In the genomic region with DNA sequence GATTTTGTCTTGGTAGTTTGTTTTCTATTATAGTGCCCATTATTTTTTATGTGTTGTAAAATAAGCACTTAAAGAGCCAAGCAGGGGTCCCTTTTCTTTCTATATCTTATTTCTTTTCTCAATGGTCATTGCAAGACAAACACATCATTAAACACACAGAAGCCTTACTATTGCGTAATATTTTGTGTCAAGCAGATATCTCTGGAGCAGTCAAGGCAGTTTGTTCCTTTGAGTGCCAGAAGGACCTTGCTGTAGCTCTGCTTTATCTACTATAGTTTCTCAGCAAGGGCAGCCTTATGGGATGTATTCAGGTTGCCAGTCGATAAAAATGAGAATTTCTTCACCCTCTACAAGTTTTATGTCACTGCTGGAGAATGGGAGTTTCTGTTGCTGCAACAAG, we compare ENCODE assay signal across 26 cellular contexts.
DNase-seq lines count a peak whose midpoint lies in the region; ATAC-seq, FAIRE-seq and TF ChIP-seq lines count a peak whose summit lies in the region.
"Had no signal": no experiment of that assay in that cellular context is flagged by ENCODE, and none has a peak within 500 bp of the region (broad histone marks: within the 10 kb centered on the region; RNA-seq: fewer than 3 reads in every experiment).

No MANE protein-coding gene starts in this region.

- H2BK5ac ChIP-seq in IMR-90 (ENCODE audit: low read depth, low read length, poor library complexity, severe bottlenecking) = no peak overlapping the region
- no peak overlapping the region for H2BK5ac ChIP-seq in H1 (ENCODE audit: low read depth, low read length)

- no peak overlapping the region for H3K56ac ChIP-seq in IMR-90 (ENCODE audit: extremely low read depth, insufficient read depth, low read length)
- no peak overlapping the region for H3K56ac ChIP-seq in H1 (replicated peaks; ENCODE audit: insufficient read length, low read depth, low read length)

- no peak overlapping the region for H3K14ac ChIP-seq in IMR-90 (replicated peaks; ENCODE audit: low read depth, low read length)
- no peak overlapping the region for H3K14ac ChIP-seq in H1 (ENCODE audit: insufficient read length)

- H3K4ac ChIP-seq in IMR-90 (ENCODE audit: low read depth, low read length) (no peak overlapping the region), H1 (replicated peaks; ENCODE audit: insufficient read length, low read depth, low read length) (no peak overlapping the region)

- H4K20me1 ChIP-seq in IMR-90 (ENCODE audit: insufficient read depth, low read length) (no peaks in the 10 kb centered on the region), H1 (replicated peaks in 1 of 2; ENCODE audit: control insufficient read depth in 1 of 2, insufficient read depth in 2 of 2, low read length in 2 of 2) (no peaks in the 10 kb centered on the region)

- CTCF ChIA-PET in IMR-90 (lab: Yijun Ruan, JAX) (no interaction called here), H1 (lab: Charles Lee; ENCODE audit: partially characterized antibody) (interaction anchor here (1.2 kb wide), 1 partner anchor 38 kb away, joined by 3 read pairs; no protein-coding TSS in a partner anchor)

- no peak overlapping the region for H4K8ac ChIP-seq in IMR-90 (ENCODE audit: low read depth in 2 of 2, low read length in 2 of 2)
- H4K8ac ChIP-seq in H1 (ENCODE audit: extremely low read depth, insufficient read depth, low read length) = no peak overlapping the region

- TF ChIP-seq EP300 in H1 (IDR thresholded peaks at IDR 0.05; ENCODE audit: borderline replicate concordance in 1 of 2, low read depth in 2 of 2, low read length in 2 of 2) (no peak), stomach (IDR thresholded peaks at IDR 0.05) (no peak)

- TF ChIP-seq RAD21 in IMR-90 (IDR thresholded peaks at IDR 0.05; ENCODE audit: low read length) = no peak
- TF ChIP-seq RAD21 in H1 (IDR thresholded peaks at IDR 0.05 in 1 of 2, conservative IDR thresholded peaks at IDR 0.05 in 1 of 2; ENCODE audit: low read depth in 2 of 2, low read length in 2 of 2) = no peak

- H4K91ac ChIP-seq in IMR-90 (ENCODE audit: insufficient read depth, low read depth, low read length) = no peak overlapping the region
- no peak overlapping the region for H4K91ac ChIP-seq in H1 (replicated peaks; ENCODE audit: insufficient read length, low read length)

- DNase-seq in SIG-M5 treated with dmso at 0.1 percent for 504 hours (lab: John Stamatoyannopoulos, UW; ENCODE audit: unreplicated experiment) (peak; percentile 28), SIG-M5 (lab: John Stamatoyannopoulos, UW) (no peak), IMR-90 (no peak), NOMO-1 treated with DMSO at 0.1 percent for 48 hours (lab: John Stamatoyannopoulos, UW; ENCODE audit: unreplicated experiment) (peak; percentile 36), H1 (ENCODE audit: low read depth in 1 of 2, low spot score in 2 of 2) (no peak), stomach (no peak), C1 segment of cervical spinal cord (lab: John Stamatoyannopoulos, UW) (no peak)
- DNase-seq: CD4-positive, CD25-positive, alpha-beta regulatory T cell; DMS153; DND-41; H7; KG1; MG63; NCI-H1092; NCI-H1417 treated with DMSO at 0.1 percent for 48 hours; NCI-H1694 treated with DMSO at 0.1 percent for 48 hours; NCI-H2081; NCI-H2171 treated with DMSO at 0.1 percent for 48 hours; NCI-H345; NCI-H524; NCI-H774; NK-92 treated with Interleukin-12 subunit alpha and Interleukin-12 subunit beta, amount 100 ng/mL, for 24 hours; Peyer's patch; T-cell had no signal

- H3K9me3 ChIP-seq in IMR-90 (ENCODE audit: control insufficient read depth, insufficient read depth, low read length) (peaks cover 2% of the 10 kb centered on the region; the same call in 1 of the 2 replicates), H1 (ENCODE audit: insufficient read depth in 2 of 2, low read depth in 1 of 2, low read length in 1 of 2) (no peaks in the 10 kb centered on the region), stomach (no peaks in the 10 kb centered on the region)
- H3K9me3 ChIP-seq: MG63, Peyer's patch, SJSA1 had no signal

- H2BK20ac ChIP-seq in IMR-90 (ENCODE audit: low read depth, low read length) = no peak overlapping the region
- H2BK20ac ChIP-seq in H1 (ENCODE audit: low read length) = no peak overlapping the region

- no TSS peak for BruUV-seq in IMR-90 (replicated peaks; lab: Mats Ljungman, UMichigan)

- no peak overlapping the region for H2BK12ac ChIP-seq in H1 (ENCODE audit: low read depth, low read length)

- no peak overlapping the region for H3K9ac ChIP-seq in IMR-90 (ENCODE audit: low read depth, low read length)
- no peak overlapping the region for H3K9ac ChIP-seq in H1 (replicated peaks in 1 of 4; ENCODE audit: extremely low read depth in 1 of 4, low read depth in 3 of 4, low read length in 3 of 4)

- H3K4me3 ChIP-seq in IMR-90 (ENCODE audit: insufficient read depth, low read depth, low read length) (no peak overlapping the region), H1 (ENCODE audit: extremely low read depth in 1 of 4, insufficient read depth in 2 of 4, low read depth in 3 of 4, low read length in 4 of 4) (no peak overlapping the region), stomach (no peak overlapping the region)
- H3K4me3 ChIP-seq: MG63, Peyer's patch, SJSA1 had no signal

- no peak overlapping the region for H2AFZ ChIP-seq in IMR-90 (replicated peaks; ENCODE audit: low read length, poor library complexity)
- H2AFZ ChIP-seq in H1 (ENCODE audit: low read length) = no peak overlapping the region

- H3K23ac ChIP-seq in IMR-90 (ENCODE audit: low read depth, low read length) (no peak overlapping the region), H1 (ENCODE audit: insufficient read length) (no peak overlapping the region)

- WGBS in IMR-90 (ENCODE audit: extremely low coverage in 2 of 2, insufficient read length in 1 of 2), 2 experiments = no CpG with 5 or more reads among the region's 2 CpGs
- 94% methylated on average over 2 of the region's 2 CpGs; no CpG with 5 or more reads in 1 of the 2 experiments for WGBS in H1 (ENCODE audit: extremely low coverage in 1 of 2, insufficient coverage in 1 of 2, insufficient read length in 1 of 2, insufficient replicate concordance in 2 of 2, low coverage in 1 of 2, low lambda C conversion rate in 2 of 2, missing lambda C conversion rate in 1 of 2), 2 experiments
- 66 to 81% (median 77%) methylated on average over 2 of the region's 2 CpGs for WGBS in stomach, 5 donors

- H3K27me3 ChIP-seq in IMR-90 (ENCODE audit: control insufficient read depth, insufficient read depth, low read length) = no peaks in the 10 kb centered on the region
- peaks cover 0 to 1% (median 0%) of the 10 kb centered on the region in 4 experiments; a peak in 1 of 7 replicates for H3K27me3 ChIP-seq in H1 (replicated peaks in 1 of 4; ENCODE audit: control insufficient read depth in 3 of 4, extremely low read depth in 1 of 4, insufficient read depth in 3 of 4, low read length in 3 of 4)
- H3K27me3 ChIP-seq in stomach = no peaks in the 10 kb centered on the region
- H3K27me3 ChIP-seq: MG63, Peyer's patch, SJSA1 had no signal

- no peaks in the 10 kb centered on the region for H3K9me1 ChIP-seq in IMR-90 (ENCODE audit: insufficient read depth, low read length)

- no peaks in the 10 kb centered on the region for H3K79me2 ChIP-seq in H1 (ENCODE audit: control insufficient read depth in 1 of 2, insufficient read depth in 2 of 2, low read length in 2 of 2)

- no peaks in the 10 kb centered on the region for H3K23me2 ChIP-seq in H1 (ENCODE audit: low read depth, low read length)

- no peak overlapping the region for H3K18ac ChIP-seq in IMR-90 (ENCODE audit: low read depth, low read length)
- H3K18ac ChIP-seq in H1 (ENCODE audit: extremely low read depth, low read length) = no peak overlapping the region

- TF ChIP-seq POLR2A in IMR-90 (IDR thresholded peaks at IDR 0.05; ENCODE audit: low read depth, low read length) = no peak
- TF ChIP-seq POLR2A in H1 (IDR thresholded peaks at IDR 0.05; ENCODE audit: control extremely low read depth in 1 of 2, low read depth in 2 of 2, low read length in 2 of 2) = no peak
- TF ChIP-seq POLR2A in stomach (IDR thresholded peaks at IDR 0.05) = no peak

- no peak for ATAC-seq in IMR-90 (ENCODE audit: low read depth)
- ATAC-seq: T-cell had no signal

- TF ChIP-seq CTCF in IMR-90 (conservative IDR thresholded peaks at IDR 0.05; ENCODE audit: low read depth, low read length) (no peak), H1 (IDR thresholded peaks at IDR 0.05; ENCODE audit: control extremely low read depth in 1 of 3, insufficient read depth in 1 of 3, low read depth in 1 of 3, low read length in 3 of 3) (no peak), stomach (IDR thresholded peaks at IDR 0.05) (no peak)

- POLR2A ChIA-PET in IMR-90 (lab: Charles Lee; ENCODE audit: unreplicated experiment) (no interaction called here), H1 (lab: Charles Lee; ENCODE audit: partially characterized antibody) (no interaction called here)

- H3K79me1 ChIP-seq in IMR-90 (ENCODE audit: low read depth in 1 of 2, low read length in 2 of 2) = no peaks in the 10 kb centered on the region
- no peaks in the 10 kb centered on the region for H3K79me1 ChIP-seq in H1 (ENCODE audit: low read depth, low read length)

- H2AK5ac ChIP-seq in IMR-90 (ENCODE audit: low read depth, low read length) = no peak overlapping the region
- H2AK5ac ChIP-seq in H1 (ENCODE audit: low read depth, low read length) = no peak overlapping the region

- H2BK15ac ChIP-seq in IMR-90 (ENCODE audit: low read depth, low read length) = no peak overlapping the region
- H2BK15ac ChIP-seq in H1 (ENCODE audit: low read length) = no peak overlapping the region

- no peaks in the 10 kb centered on the region for H3K4me1 ChIP-seq in IMR-90 (ENCODE audit: control insufficient read depth, insufficient read depth, low read length)
- H3K4me1 ChIP-seq in H1 (replicated peaks in 1 of 4; ENCODE audit: control insufficient read depth in 3 of 4, insufficient read depth in 4 of 4, low read length in 3 of 4) = peaks cover 0 to 3% (median 0%) of the 10 kb centered on the region in 4 experiments; a peak in 1 of 7 replicates
- no peaks in the 10 kb centered on the region for H3K4me1 ChIP-seq in stomach
- H3K4me1 ChIP-seq: Peyer's patch, SJSA1 had no signal

- no peak overlapping the region for H2BK120ac ChIP-seq in IMR-90 (ENCODE audit: low read depth, low read length)
- H2BK120ac ChIP-seq in H1 (replicated peaks; ENCODE audit: low read depth, low read length) = no peak overlapping the region

- H4K5ac ChIP-seq in IMR-90 (ENCODE audit: low read depth, low read length) = no peak overlapping the region
- no peak overlapping the region for H4K5ac ChIP-seq in H1 (ENCODE audit: insufficient read length, low read depth, low read length)

- no peak for FAIRE-seq in H1 (lab: Jason Lieb, UNC)
- FAIRE-seq: GM12892 had no signal

- H2AK9ac ChIP-seq in IMR-90 (replicated peaks; ENCODE audit: low read depth, low read length, poor library complexity) = no peak overlapping the region

- intact Hi-C loops in IMR-90 (cut with micrococcal nuclease) (loop anchor here (5.0 kb wide), 1 partner anchor 409 kb away; no protein-coding TSS in a partner anchor), stomach (cut with DNase I; ENCODE audit: low total_unique reads) (no loop called here)

- in situ Hi-C loops in IMR-90 (cut with MboI; ENCODE audit: low sequenced_read_pairs) = no loop called here

- dilution Hi-C loops in IMR-90 (cut with HindIII; ENCODE audit: low sequenced_read_pairs, unreplicated experiment) = no loop called here

- H3K27ac ChIP-seq in IMR-90 (ENCODE audit: insufficient read depth, low read length) (no peak overlapping the region), H1 (ENCODE audit: low read depth, low read length) (no peak overlapping the region), stomach (no peak overlapping the region)
- H3K27ac ChIP-seq: Peyer's patch, SJSA1 had no signal

- H3K36me3 ChIP-seq in IMR-90 (ENCODE audit: control insufficient read depth, insufficient read depth, low read length) (no peaks in the 10 kb centered on the region), H1 (ENCODE audit: control insufficient read depth in 2 of 4, insufficient read depth in 4 of 4, low read length in 3 of 4) (no peaks in the 10 kb centered on the region), stomach (no peaks in the 10 kb centered on the region)
- H3K36me3 ChIP-seq: MG63, Peyer's patch, SJSA1 had no signal

- H3K4me2 ChIP-seq in IMR-90 (ENCODE audit: low read depth, low read length) = no peak overlapping the region
- H3K4me2 ChIP-seq in H1 (ENCODE audit: insufficient read depth in 1 of 2, low read depth in 2 of 2, low read length in 2 of 2) = no peak overlapping the region

Comparison
In these comparisons a context has a peak if more than half of its experiments do, and no peak if none do; other contexts are left out.
1. DNase-seq: peak in SIG-M5 treated with dmso at 0.1 percent for 504 hours (single experiment) and NOMO-1 treated with DMSO at 0.1 percent for 48 hours (single experiment); none in SIG-M5 (single experiment), IMR-90 (single experiment), H1 (0 of 2), stomach (single experiment) and C1 segment of cervical spinal cord (0 of 14).